ENCODE assay signal across 21 cellular contexts in the genomic region with DNA sequence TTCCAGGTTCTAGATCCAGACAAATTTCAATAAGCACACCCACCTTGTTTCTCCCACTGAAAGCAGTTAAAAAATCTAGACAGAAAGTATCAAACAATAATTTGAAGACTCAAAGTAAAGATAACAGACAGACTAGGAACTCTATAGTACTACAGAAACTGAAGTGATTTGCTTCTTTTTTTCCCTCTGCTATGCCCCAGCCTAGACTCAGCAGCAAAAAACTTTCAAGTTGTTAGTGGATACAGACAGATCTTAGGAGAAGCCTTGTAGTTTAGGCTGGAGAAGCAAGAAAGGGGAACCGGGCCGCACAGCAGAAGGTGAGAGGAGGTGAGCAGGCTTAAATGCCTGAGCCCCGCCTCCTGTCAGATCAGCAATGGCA.
DNase-seq lines count a peak whose midpoint lies in the region; ATAC-seq and TF ChIP-seq lines count a peak whose summit lies in the region.
"Had no signal": no experiment of that assay in that cellular context is flagged by ENCODE, and none has a peak within 500 bp of the region (broad histone marks: within the 10 kb centered on the region; RNA-seq: fewer than 3 reads in every experiment).

No MANE protein-coding gene starts in this region.

- CTCF ChIA-PET in activated naive CD4-positive, alpha-beta T cell treated with anti-CD3 and anti-CD28 coated beads, Interleukin-2, amount 10 ng/mL, durations not matched to agents 7 days and 5 days (lab: Charles Lee), result no interaction called here

- 92% methylated on average over 3 of the region's 3 CpGs for WGBS in smooth muscle cell (ENCODE audit: low lambda C conversion rate)

- peak overlapping the region; percentile 17 to 73 for H3K27ac Mint-ChIP-seq in activated naive CD4-positive, alpha-beta T cell treated with anti-CD3 and anti-CD28 coated beads, Interleukin-2, amount 50 U/mL, for 72 hours
- H3K27ac Mint-ChIP-seq in activated naive CD4-positive, alpha-beta T cell treated with anti-CD3 and anti-CD28 coated beads, Interleukin-2, amount 10 ng/mL, durations not matched to agents 7 days and 5 days, result no peak overlapping the region
- H3K27ac Mint-ChIP-seq in activated T-helper 2 cell treated with anti-CD3 and anti-CD28 coated beads, Interferon-gamma antibody, Interleukin-2, Interleukin-4, amounts not matched to agents 10 μg/mL and 5 μg/mL and 100 μg/mL, durations not matched to agents 14 hours and 24 hours and 36 hours, result peak overlapping the region; percentile 91
- H3K27ac Mint-ChIP-seq: CD14-positive monocyte had no signal

- TF ChIP-seq CTCF in OCI-LY1 (IDR thresholded peaks at IDR 0.05; ENCODE audit: low read length) (no peak), smooth muscle cell (IDR thresholded peaks at IDR 0.05; ENCODE audit: borderline replicate concordance, insufficient read depth, poor library complexity, severe bottlenecking) (no peak)

- intact Hi-C loops in activated T-helper 2 cell treated with anti-CD3 and anti-CD28 coated beads, Interferon-gamma antibody, Interleukin-2, Interleukin-4, amounts not matched to agents 10 μg/mL and 5 μg/mL and 100 μg/mL, durations not matched to agents 14 hours and 24 hours and 36 hours (cut with micrococcal nuclease), result loop anchor here (1.0 to 2.0 kb wide), 7 partner anchors 14 to 66 kb away; partner anchors contain the start of gene IGF2BP3
- intact Hi-C loops in posterior cingulate gyrus (cut with DNase I), result no loop called here

- H4K20me1 ChIP-seq in OCI-LY1 (ENCODE audit: insufficient read depth, low read length) (no peaks in the 10 kb centered on the region), smooth muscle cell (ENCODE audit: low read depth) (peaks cover 8% of the 10 kb centered on the region)

- peaks cover 3 to 7% of the 10 kb centered on the region in 2 donors for H3K9me3 Mint-ChIP-seq in activated naive CD4-positive, alpha-beta T cell treated with anti-CD3 and anti-CD28 coated beads, Interleukin-2, amount 50 U/mL, for 72 hours
- H3K9me3 Mint-ChIP-seq in activated naive CD4-positive, alpha-beta T cell treated with anti-CD3 and anti-CD28 coated beads, Interleukin-2, amount 10 ng/mL, durations not matched to agents 7 days and 5 days, result no peaks in the 10 kb centered on the region
- peaks cover 15% of the 10 kb centered on the region for H3K9me3 Mint-ChIP-seq in activated T-helper 2 cell treated with anti-CD3 and anti-CD28 coated beads, Interferon-gamma antibody, Interleukin-2, Interleukin-4, amounts not matched to agents 10 μg/mL and 5 μg/mL and 100 μg/mL, durations not matched to agents 14 hours and 24 hours and 36 hours

- H3K27me3 ChIP-seq in OCI-LY1 (ENCODE audit: insufficient read depth, low read length), result no peaks in the 10 kb centered on the region
- H3K27me3 ChIP-seq in smooth muscle cell (ENCODE audit: low read depth), result no peaks in the 10 kb centered on the region
- H3K27me3 ChIP-seq: brain microvascular endothelial cell, foreskin keratinocyte, SJCRH30, tibial nerve had no signal

- no peak overlapping the region for H3K4me3 Mint-ChIP-seq in activated naive CD4-positive, alpha-beta T cell treated with anti-CD3 and anti-CD28 coated beads, Interleukin-2, amount 10 ng/mL, durations not matched to agents 7 days and 5 days
- peak overlapping the region; percentile 3 for H3K4me3 Mint-ChIP-seq in activated T-helper 2 cell treated with anti-CD3 and anti-CD28 coated beads, Interferon-gamma antibody, Interleukin-2, Interleukin-4, amounts not matched to agents 10 μg/mL and 5 μg/mL and 100 μg/mL, durations not matched to agents 14 hours and 24 hours and 36 hours (ENCODE audit: low read depth)
- H3K4me3 Mint-ChIP-seq: CD14-positive monocyte, naive B cell had no signal

- no peak for DNase-seq in activated naive CD4-positive, alpha-beta T cell treated with anti-CD3 and anti-CD28 coated beads, Interleukin-2, amount 50 U/mL, for 72 hours (ENCODE audit: low spot score in 2 of 2)
- no peak for DNase-seq in activated naive CD4-positive, alpha-beta T cell treated with anti-CD3 and anti-CD28 coated beads, Interleukin-2, amount 10 ng/mL, durations not matched to agents 7 days and 5 days
- DNase-seq in activated T-helper 2 cell treated with anti-CD3 and anti-CD28 coated beads, Interferon-gamma antibody, Interleukin-2, Interleukin-4, amounts not matched to agents 10 μg/mL and 5 μg/mL and 100 μg/mL, durations not matched to agents 14 hours and 24 hours and 36 hours (ENCODE audit: low spot score), result no peak
- DNase-seq in smooth muscle cell (lab: John Stamatoyannopoulos, UW; ENCODE audit: unreplicated experiment) (no peak), posterior cingulate gyrus (no peak)
- DNase-seq: adrenal gland; brain microvascular endothelial cell; effector memory CD4-positive, alpha-beta T cell; EL; foreskin keratinocyte; left colon; naive B cell; NCI-H146; NCI-H510A; SJCRH30; spleen had no signal

- H3K36me3 Mint-ChIP-seq in activated naive CD4-positive, alpha-beta T cell treated with anti-CD3 and anti-CD28 coated beads, Interleukin-2, amount 50 U/mL, for 72 hours, result peaks cover 0 to 7% of the 10 kb centered on the region in 2 donors
- no peaks in the 10 kb centered on the region for H3K36me3 Mint-ChIP-seq in activated naive CD4-positive, alpha-beta T cell treated with anti-CD3 and anti-CD28 coated beads, Interleukin-2, amount 10 ng/mL, durations not matched to agents 7 days and 5 days
- H3K36me3 Mint-ChIP-seq in activated T-helper 2 cell treated with anti-CD3 and anti-CD28 coated beads, Interferon-gamma antibody, Interleukin-2, Interleukin-4, amounts not matched to agents 10 μg/mL and 5 μg/mL and 100 μg/mL, durations not matched to agents 14 hours and 24 hours and 36 hours (ENCODE audit: low read depth), result peaks cover 49% of the 10 kb centered on the region
- H3K36me3 Mint-ChIP-seq: CD14-positive monocyte had no signal

- peaks cover 4% of the 10 kb centered on the region for H3K27me3 Mint-ChIP-seq in activated naive CD4-positive, alpha-beta T cell treated with anti-CD3 and anti-CD28 coated beads, Interleukin-2, amount 10 ng/mL, durations not matched to agents 7 days and 5 days
- no peaks in the 10 kb centered on the region for H3K27me3 Mint-ChIP-seq in activated T-helper 2 cell treated with anti-CD3 and anti-CD28 coated beads, Interferon-gamma antibody, Interleukin-2, Interleukin-4, amounts not matched to agents 10 μg/mL and 5 μg/mL and 100 μg/mL, durations not matched to agents 14 hours and 24 hours and 36 hours (ENCODE audit: low read depth)

- H3K4me1 Mint-ChIP-seq in activated naive CD4-positive, alpha-beta T cell treated with anti-CD3 and anti-CD28 coated beads, Interleukin-2, amount 10 ng/mL, durations not matched to agents 7 days and 5 days, result no peaks in the 10 kb centered on the region
- H3K4me1 Mint-ChIP-seq in activated T-helper 2 cell treated with anti-CD3 and anti-CD28 coated beads, Interferon-gamma antibody, Interleukin-2, Interleukin-4, amounts not matched to agents 10 μg/mL and 5 μg/mL and 100 μg/mL, durations not matched to agents 14 hours and 24 hours and 36 hours (ENCODE audit: low read depth), result peaks cover 22% of the 10 kb centered on the region

- H3K36me3 ChIP-seq in OCI-LY1 (ENCODE audit: insufficient read depth, low read length) (peaks cover 89% of the 10 kb centered on the region), smooth muscle cell (ENCODE audit: low read depth) (no peaks in the 10 kb centered on the region)
- H3K36me3 ChIP-seq: adrenal gland, spleen, tibial nerve had no signal

- no peak overlapping the region for H3K9ac ChIP-seq in OCI-LY1 (ENCODE audit: low read length)
- no peak overlapping the region for H3K9ac ChIP-seq in smooth muscle cell (ENCODE audit: low read depth)

- H3K9me3 ChIP-seq in OCI-LY1 (ENCODE audit: low read length) (0 out of 2 replicates have a peak, but pooled peaks cover 3% of the 10 kb centered on the region), smooth muscle cell (replicated peaks; ENCODE audit: low read depth) (no peaks in the 10 kb centered on the region)
- H3K9me3 ChIP-seq: adrenal gland, SJCRH30 had no signal

- no peaks in the 10 kb centered on the region for H3K9me2 ChIP-seq in OCI-LY1 (ENCODE audit: low read depth, low read length)

- H3F3A ChIP-seq in OCI-LY1 (ENCODE audit: insufficient read depth, low read length) (no peaks in the 10 kb centered on the region), smooth muscle cell (ENCODE audit: low read depth) (no peaks in the 10 kb centered on the region)

- H3K4me2 ChIP-seq in OCI-LY1 (ENCODE audit: low read length), result no peak overlapping the region
- no peak overlapping the region for H3K4me2 ChIP-seq in smooth muscle cell

- H3K79me2 ChIP-seq in OCI-LY1 (ENCODE audit: insufficient read depth, low read length), result 0 out of 2 replicates have a peak, but pooled peaks cover 4% of the 10 kb centered on the region
- H3K79me2 ChIP-seq in smooth muscle cell (ENCODE audit: low read depth), result peaks cover 25% of the 10 kb centered on the region

- H3K4me1 ChIP-seq in OCI-LY1 (ENCODE audit: insufficient read depth, low read length, severe bottlenecking) (peaks cover 19% of the 10 kb centered on the region), smooth muscle cell (ENCODE audit: low read depth) (no peaks in the 10 kb centered on the region)
- H3K4me1 ChIP-seq: adrenal gland, foreskin keratinocyte, SJCRH30, tibial nerve had no signal

- no peak overlapping the region for H2AFZ ChIP-seq in OCI-LY1 (ENCODE audit: low read length)
- no peak overlapping the region for H2AFZ ChIP-seq in smooth muscle cell (ENCODE audit: low read depth)

- peak; percentile 44 to 63 for ATAC-seq in activated naive CD4-positive, alpha-beta T cell treated with anti-CD3 and anti-CD28 coated beads, Interleukin-2, amount 50 U/mL, for 72 hours
- no peak for ATAC-seq in GM18502 (IDR thresholded peaks at IDR 0.05; ENCODE audit: poor library complexity, unreplicated experiment)
- ATAC-seq: foreskin keratinocyte, HCT116, left colon had no signal

- no peak overlapping the region for H3K4me3 ChIP-seq in OCI-LY1 (ENCODE audit: low read depth, low read length, poor library complexity, severe bottlenecking)
- H3K4me3 ChIP-seq in smooth muscle cell, result no peak overlapping the region
- H3K4me3 ChIP-seq: adrenal gland, SJCRH30, spleen, tibial nerve had no signal

- H3K27ac ChIP-seq in OCI-LY1 (ENCODE audit: low read depth, low read length, poor library complexity, severe bottlenecking) (peak overlapping the region; percentile 44), smooth muscle cell (ENCODE audit: low read depth) (peak overlapping the region; percentile 32)
- H3K27ac ChIP-seq: adrenal gland, brain microvascular endothelial cell, foreskin keratinocyte, SJCRH30, spleen, tibial nerve had no signal
